In genomic region chr16:57023541-57024249, GRCh38 we compare ENCODE assay signal across 10 cellular contexts. TPM values are rescaled to one million over a fixed set of nuclear protein-coding genes. Genes with fewer than 3 reads are reported as not detected.
DNase-seq lines count a peak whose midpoint lies in the region; ATAC-seq and TF ChIP-seq lines count a peak whose summit lies in the region.
"Had no signal": no experiment of that assay in that cellular context is flagged by ENCODE, and none has a peak within 500 bp of the region (broad histone marks: within the 10 kb centered on the region; RNA-seq: fewer than 3 reads in every experiment).

No MANE protein-coding gene starts in this region.

- peaks cover 0 to 6% (median 0%) of the 10 kb centered on the region in 11 donors for H3K9me3 ChIP-seq in heart right ventricle

- H3K27ac ChIP-seq in heart right ventricle, result peak overlapping the region in 1 of 10 donors; percentile 50
- H3K27ac ChIP-seq: C4-2B had no signal

- H3K4me1 Mint-ChIP-seq in immature natural killer cell, result peaks cover 70 to 75% of the 10 kb centered on the region in 2 donors

- peaks cover 0 to 50% (median 0%) of the 10 kb centered on the region in 9 donors for H3K4me1 ChIP-seq in heart right ventricle

- peak; percentile 60 for DNase-seq in T follicular helper cell (ENCODE audit: low read depth)
- DNase-seq in activated T-cell treated with anti-CD3 and anti-CD28 coated beads for 48 hours (ENCODE audit: low read depth), result peak; percentile 47
- peak; percentile 64 to 73 (median 72) for DNase-seq in immature natural killer cell
- peak; percentile 58 to 63 for DNase-seq in stimulated activated CD8-positive, alpha-beta memory T cell treated with anti-CD3 and anti-CD28 coated beads, Interleukin-15, amount 100 ng/mL, for 4 hours (ENCODE audit: low read depth in 2 of 2)
- no peak for DNase-seq in SIG-M5 treated with dmso at 0.1 percent for 504 hours (lab: John Stamatoyannopoulos, UW; ENCODE audit: unreplicated experiment)
- DNase-seq in heart right ventricle, result no peak
- no peak for DNase-seq in cortex of kidney (lab: John Stamatoyannopoulos, UW)
- no peak for DNase-seq in HCEC 1CT
- DNase-seq: T1000 had no signal

- 87 to 98% methylated on average over 8 of the region's 8 CpGs for WGBS in heart right ventricle, 2 donors

- H3K27me3 Mint-ChIP-seq in immature natural killer cell (ENCODE audit: low read depth in 3 of 3), result peaks cover 6 to 8% (median 8%) of the 10 kb centered on the region in 3 donors

- H3K27ac Mint-ChIP-seq in immature natural killer cell, result peak overlapping the region; percentile 77 to 92 (median 84)

- H3K4me3 Mint-ChIP-seq in immature natural killer cell, result peak overlapping the region; percentile 39 to 68 (median 54)

- H3K36me3 ChIP-seq in heart right ventricle, result peaks cover 0 to 96% (median 10%) of the 10 kb centered on the region in 9 donors

- no peaks in the 10 kb centered on the region for H3K27me3 ChIP-seq in heart right ventricle

- peaks cover 30 to 64% (median 32%) of the 10 kb centered on the region in 3 donors for H3K36me3 Mint-ChIP-seq in immature natural killer cell

- intact Hi-C loops in heart right ventricle (cut with DNase I), result loop anchor here in 2 of 10 donors (5.0 to 10.0 kb wide), 2 partner anchors 46 to 149 kb away; no protein-coding TSS in a partner anchor

- ATAC-seq in heart right ventricle, result no peak

- no peak for TF ChIP-seq CTCF in heart right ventricle (IDR thresholded peaks at IDR 0.05)

- no peak overlapping the region for H3K4me3 ChIP-seq in heart right ventricle

- no peaks in the 10 kb centered on the region for H3K9me3 Mint-ChIP-seq in immature natural killer cell

RNA-seq across cellular contexts. Expression of gene NLRC5, which starts 34.3 kb away (rescaled TPM):
- polyA plus RNA-seq in immature natural killer cell, result 100 to 1,000 TPM in 1 of 3 donors, 10 to 100 TPM in 2; 18.2 to 151 (median 32.8) TPM
- 10 to 100 TPM in 8 of 10 donors, 1 to 10 TPM in 2; 7.5 to 49.6 (median 13.5) TPM for total RNA-seq in heart right ventricle
- polyA plus RNA-seq in heart right ventricle, result 10 to 100 TPM in 1 of 2 donors, 1 to 10 TPM in 1; 6.2 to 26.0 TPM

Comparison
In these comparisons a context has a peak if more than half of its experiments do, and no peak if none do; other contexts are left out.
1. DNase-seq: peak in T follicular helper cell (single experiment), activated T-cell treated with anti-CD3 and anti-CD28 coated beads for 48 hours (single experiment), immature natural killer cell (3 of 3) and stimulated activated CD8-positive, alpha-beta memory T cell treated with anti-CD3 and anti-CD28 coated beads, Interleukin-15, amount 100 ng/mL, for 4 hours (2 of 2); none in SIG-M5 treated with dmso at 0.1 percent for 504 hours (single experiment), heart right ventricle (0 of 2), cortex of kidney (single experiment) and HCEC 1CT (single experiment).